Comparison of ENCODE assay signal across 24 cellular contexts in the genomic region with DNA sequence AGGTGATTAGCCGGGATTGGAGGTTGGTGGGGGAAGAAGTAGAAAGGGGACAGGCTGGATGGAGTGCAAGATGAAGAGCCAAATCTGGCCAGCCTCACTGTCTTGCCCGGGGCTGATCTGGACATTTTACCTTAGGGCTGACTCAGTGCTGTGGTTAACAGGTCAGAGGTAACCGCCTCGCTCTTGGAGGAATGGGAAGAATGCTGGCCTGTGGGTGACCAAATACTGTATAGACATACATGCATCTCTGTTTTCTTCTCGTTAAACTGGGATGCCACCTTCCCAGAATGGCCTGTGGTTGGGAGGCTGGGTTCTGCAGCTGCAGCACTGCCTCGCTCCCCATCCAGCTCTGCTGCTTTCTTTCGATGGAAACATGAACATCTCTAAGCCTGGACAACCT.
DNase-seq lines count a peak whose midpoint lies in the region; ATAC-seq and TF ChIP-seq lines count a peak whose summit lies in the region.
"Had no signal": no experiment of that assay in that cellular context is flagged by ENCODE, and none has a peak within 500 bp of the region (broad histone marks: within the 10 kb centered on the region; RNA-seq: fewer than 3 reads in every experiment).

No MANE protein-coding gene starts in this region.

- H3K4me3 ChIP-seq in astrocyte of the cerebellum (ENCODE audit: low read depth, low read length) (no peak overlapping the region), mesendoderm (ENCODE audit: low read length) (no peak overlapping the region)
- H3K4me3 ChIP-seq: adrenal gland; BLaER1 treated with 17β-estradiol and CSF1 and Interleukin-3, amounts not matched to agents 10 nM and 100 nM; heart right ventricle; uterus had no signal

- no peak overlapping the region for H3K4me2 ChIP-seq in mesendoderm (ENCODE audit: low read length)
- H3K4me2 ChIP-seq: BLaER1 treated with 17β-estradiol and CSF1 and Interleukin-3, amounts not matched to agents 10 nM and 100 nM had no signal

- in situ Hi-C loops in astrocyte of the cerebellum (cut with HindIII; ENCODE audit: low sequenced_read_pairs) = no loop called here

- H3K9ac ChIP-seq in mesendoderm (ENCODE audit: low read length) = no peak overlapping the region
- H3K9ac ChIP-seq: BLaER1 treated with 17β-estradiol and CSF1 and Interleukin-3, amounts not matched to agents 10 nM and 100 nM had no signal

- no peaks in the 10 kb centered on the region for H3K36me3 ChIP-seq in mesendoderm (ENCODE audit: control insufficient read depth, insufficient read depth, low read length)
- H3K36me3 ChIP-seq: adrenal gland; BLaER1 treated with 17β-estradiol and CSF1 and Interleukin-3, amounts not matched to agents 10 nM and 100 nM; heart right ventricle; uterus had no signal

- WGBS in mesendoderm (ENCODE audit: extremely low coverage, insufficient coverage, low lambda C conversion rate) = no CpG with 5 or more reads among the region's 7 CpGs

- H3K79me2 ChIP-seq in mesendoderm (ENCODE audit: control insufficient read depth, insufficient read depth, low read length) = no peaks in the 10 kb centered on the region

- H3K56ac ChIP-seq in mesendoderm (ENCODE audit: low read length) = no peak overlapping the region

- H3K18ac ChIP-seq in mesendoderm (ENCODE audit: low read length) = no peak overlapping the region

- no peak for TF ChIP-seq CTCF in astrocyte of the cerebellum (IDR thresholded peaks at IDR 0.05; ENCODE audit: low read depth, low read length, missing control alignments)

- DNase-seq in EH (ENCODE audit: low read depth) = peak; percentile 15
- DNase-seq in M059J (ENCODE audit: low read depth) = peak; percentile 90
- DNase-seq in astrocyte of the cerebellum (ENCODE audit: low read depth) = peak; percentile 24
- DNase-seq in mesendoderm = peak; percentile 26
- no peak for DNase-seq in anterior cingulate cortex (lab: John Stamatoyannopoulos, UW)
- no peak for DNase-seq in activated gamma-delta T cell (lab: John Stamatoyannopoulos, UW)
- no peak for DNase-seq in DMS53 treated with DMSO at 0.1 percent for 48 hours (lab: John Stamatoyannopoulos, UW; ENCODE audit: unreplicated experiment)
- DNase-seq: activated B cell treated with CpG ODN at 0.5 μM for 24 hours; activated CD4-positive, alpha-beta T cell treated with anti-CD3 and anti-CD28 coated beads, Interleukin-2, amount 50 U/mL, for 48 hours; activated CD8-positive, alpha-beta memory T cell treated with anti-CD3 and anti-CD28 coated beads, Interleukin-2, amount 50 U/mL, for 48 hours; activated effector memory CD4-positive, alpha-beta T cell treated with Interleukin-2 at 50 U/mL for 16 hours; adrenal gland; central memory CD4-positive, alpha-beta T cell; GF-D8; heart right ventricle; left ventricle myocardium superior; NCI-H510A treated with DMSO at 0.1 percent for 48 hours; nephron progenitor cell; NK-92 treated with Interleukin-12 subunit alpha and Interleukin-12 subunit beta, amount 100 ng/mL, for 24 hours; T-helper 9 cell; uterus had no signal

- H3K23ac ChIP-seq in mesendoderm (ENCODE audit: low read length) = no peak overlapping the region

- no peak overlapping the region for H2AK5ac ChIP-seq in mesendoderm (ENCODE audit: low read length)

- H3K4ac ChIP-seq in mesendoderm (ENCODE audit: low read depth, low read length) = no peak overlapping the region

- H4K5ac ChIP-seq in mesendoderm (ENCODE audit: low read length) = no peak overlapping the region

- no peaks in the 10 kb centered on the region for H3K27me3 ChIP-seq in mesendoderm (ENCODE audit: insufficient read depth, low read length, poor library complexity)
- H3K27me3 ChIP-seq: adrenal gland; BLaER1 treated with 17β-estradiol and CSF1 and Interleukin-3, amounts not matched to agents 10 nM and 100 nM; uterus had no signal

- H4K8ac ChIP-seq in mesendoderm (ENCODE audit: low read depth, low read length) = no peak overlapping the region

- H2BK5ac ChIP-seq in mesendoderm (ENCODE audit: low read length) = no peak overlapping the region

- H2BK15ac ChIP-seq in mesendoderm (replicated peaks; ENCODE audit: low read depth) = no peak overlapping the region

- no peak for ATAC-seq in HG02571 (IDR thresholded peaks at IDR 0.05; ENCODE audit: unreplicated experiment)
- ATAC-seq: heart right ventricle, left ventricle myocardium superior, SK-N-SH treated with all-trans-retinoic acid at 6 μM for 48 hours had no signal

- no peaks in the 10 kb centered on the region for H3K4me1 ChIP-seq in mesendoderm (ENCODE audit: control insufficient read depth, low read depth, low read length)
- H3K4me1 ChIP-seq: adrenal gland; BLaER1 treated with 17β-estradiol and CSF1 and Interleukin-3, amounts not matched to agents 10 nM and 100 nM; heart right ventricle; uterus had no signal

- no peak overlapping the region for H3K27ac ChIP-seq in mesendoderm (ENCODE audit: low read depth, low read length)
- H3K27ac ChIP-seq: adrenal gland; BLaER1 treated with 17β-estradiol and CSF1 and Interleukin-3, amounts not matched to agents 10 nM and 100 nM; heart right ventricle; uterus had no signal

- H2BK120ac ChIP-seq in mesendoderm (ENCODE audit: low read depth, low read length) = no peak overlapping the region

- no peaks in the 10 kb centered on the region for H3K79me1 ChIP-seq in mesendoderm (ENCODE audit: low read length)

Comparison
In these comparisons a context has a peak if more than half of its experiments do, and no peak if none do; other contexts are left out.
1. DNase-seq: peak in EH (single experiment), M059J (single experiment), astrocyte of the cerebellum (single experiment) and mesendoderm (single experiment); none in anterior cingulate cortex (0 of 58), activated gamma-delta T cell (single experiment) and DMS53 treated with DMSO at 0.1 percent for 48 hours (single experiment).